ENCODE assay signal across 8 cellular contexts in genomic region chr5:180618830-180619562, GRCh38. TPM values are rescaled to one million over a fixed set of nuclear protein-coding genes. Genes with fewer than 3 reads are reported as not detected.
DNase-seq lines count a peak whose midpoint lies in the region; ATAC-seq lines count a peak whose summit lies in the region.

No MANE protein-coding gene starts in this region.

- no peak overlapping the region for H3K27ac Mint-ChIP-seq in activated naive CD8-positive, alpha-beta T cell treated with anti-CD3 and anti-CD28 coated beads for 36 hours
- no peak overlapping the region for H3K27ac Mint-ChIP-seq in stimulated activated naive CD8-positive, alpha-beta T cell treated with anti-CD3 and anti-CD28 coated beads, Interleukin-15, amount 100 ng/mL, for 72 hours

- H3K9me3 Mint-ChIP-seq in activated naive CD8-positive, alpha-beta T cell treated with anti-CD3 and anti-CD28 coated beads for 36 hours: no peaks in the 10 kb centered on the region
- no peaks in the 10 kb centered on the region for H3K9me3 Mint-ChIP-seq in stimulated activated naive CD8-positive, alpha-beta T cell treated with anti-CD3 and anti-CD28 coated beads, Interleukin-15, amount 100 ng/mL, for 72 hours

- peak; percentile 71 for ATAC-seq in stimulated activated naive CD8-positive, alpha-beta T cell treated with anti-CD3 and anti-CD28 coated beads, Interleukin-15, amount 100 ng/mL, for 72 hours
- no peak for ATAC-seq in GM21515 (IDR thresholded peaks at IDR 0.05; ENCODE audit: unreplicated experiment)
- no peak for ATAC-seq in HG02571 (IDR thresholded peaks at IDR 0.05; ENCODE audit: unreplicated experiment)

- H3K4me1 Mint-ChIP-seq in activated naive CD8-positive, alpha-beta T cell treated with anti-CD3 and anti-CD28 coated beads for 36 hours: peaks cover 9% of the 10 kb centered on the region
- peaks cover 21% of the 10 kb centered on the region for H3K4me1 Mint-ChIP-seq in stimulated activated naive CD8-positive, alpha-beta T cell treated with anti-CD3 and anti-CD28 coated beads, Interleukin-15, amount 100 ng/mL, for 72 hours

- DNase-seq in D341Med (ENCODE audit: low spot score): peak; percentile 90
- DNase-seq in NCI-H1694 treated with DMSO at 0.1 percent for 48 hours (lab: John Stamatoyannopoulos, UW): peak; percentile 26
- DNase-seq in activated naive CD8-positive, alpha-beta T cell treated with anti-CD3 and anti-CD28 coated beads for 36 hours: peak; percentile 65
- peak; percentile 87 for DNase-seq in left kidney (ENCODE audit: low read depth, low spot score)
- DNase-seq in stimulated activated naive CD8-positive, alpha-beta T cell treated with anti-CD3 and anti-CD28 coated beads, Interleukin-15, amount 100 ng/mL, for 72 hours: peak; percentile 48 to 52
- DNase-seq in HCEC 1CT: no peak

- H3K4me3 Mint-ChIP-seq in activated naive CD8-positive, alpha-beta T cell treated with anti-CD3 and anti-CD28 coated beads for 36 hours: peak overlapping the region; percentile 60
- H3K4me3 Mint-ChIP-seq in stimulated activated naive CD8-positive, alpha-beta T cell treated with anti-CD3 and anti-CD28 coated beads, Interleukin-15, amount 100 ng/mL, for 72 hours: peak overlapping the region; percentile 44 to 70

- H3K36me3 Mint-ChIP-seq in activated naive CD8-positive, alpha-beta T cell treated with anti-CD3 and anti-CD28 coated beads for 36 hours: peaks cover 2% of the 10 kb centered on the region

- H3K27me3 Mint-ChIP-seq in activated naive CD8-positive, alpha-beta T cell treated with anti-CD3 and anti-CD28 coated beads for 36 hours: no peaks in the 10 kb centered on the region
- H3K27me3 Mint-ChIP-seq in stimulated activated naive CD8-positive, alpha-beta T cell treated with anti-CD3 and anti-CD28 coated beads, Interleukin-15, amount 100 ng/mL, for 72 hours: no peaks in the 10 kb centered on the region

RNA-seq across cellular contexts. Expression of gene SCGB3A1, which starts 27.7 kb away (rescaled TPM):
- total RNA-seq in activated naive CD8-positive, alpha-beta T cell treated with anti-CD3 and anti-CD28 coated beads for 36 hours: 1 to 10 TPM; 1.1 to 1.7 TPM

RNA-seq across cellular contexts. Expression of gene FLT4, which starts 30.4 kb away (rescaled TPM):
- total RNA-seq in activated naive CD8-positive, alpha-beta T cell treated with anti-CD3 and anti-CD28 coated beads for 36 hours: 1 to 10 TPM; 5.2 to 6.0 TPM
